ENCODE assay signal across 1 cellular context in the genomic region with DNA sequence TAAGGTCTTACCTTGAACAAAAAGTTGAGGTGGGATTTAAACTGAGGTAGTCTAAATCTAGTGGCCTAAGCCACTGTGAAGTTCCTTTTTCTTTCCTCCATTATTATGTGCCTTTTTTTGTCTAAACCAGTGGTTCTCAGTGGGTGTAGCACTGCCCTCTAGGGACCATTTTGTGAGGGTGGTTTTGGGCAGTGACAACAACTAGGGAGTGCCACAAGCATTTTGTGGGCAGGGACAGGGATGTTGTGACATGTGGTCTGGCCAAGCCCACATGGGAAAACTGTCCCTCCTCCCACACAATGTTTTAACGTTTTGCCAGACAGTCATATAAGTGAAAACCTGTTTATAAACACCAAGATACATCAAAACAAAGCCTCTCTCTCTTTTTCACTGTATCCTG.
A peak's percentile ranks its signal among the peaks of the same experiment; 100 is the strongest.
TF ChIP-seq lines count a peak whose summit lies in the region.

No MANE protein-coding gene starts in this region.

TF ChIP-seq in HepG2, 621 proteins besides CTCF, POLR2A, EP300 and RAD21 (continued from another document):
- TF ChIP-seq, protein P1, sequence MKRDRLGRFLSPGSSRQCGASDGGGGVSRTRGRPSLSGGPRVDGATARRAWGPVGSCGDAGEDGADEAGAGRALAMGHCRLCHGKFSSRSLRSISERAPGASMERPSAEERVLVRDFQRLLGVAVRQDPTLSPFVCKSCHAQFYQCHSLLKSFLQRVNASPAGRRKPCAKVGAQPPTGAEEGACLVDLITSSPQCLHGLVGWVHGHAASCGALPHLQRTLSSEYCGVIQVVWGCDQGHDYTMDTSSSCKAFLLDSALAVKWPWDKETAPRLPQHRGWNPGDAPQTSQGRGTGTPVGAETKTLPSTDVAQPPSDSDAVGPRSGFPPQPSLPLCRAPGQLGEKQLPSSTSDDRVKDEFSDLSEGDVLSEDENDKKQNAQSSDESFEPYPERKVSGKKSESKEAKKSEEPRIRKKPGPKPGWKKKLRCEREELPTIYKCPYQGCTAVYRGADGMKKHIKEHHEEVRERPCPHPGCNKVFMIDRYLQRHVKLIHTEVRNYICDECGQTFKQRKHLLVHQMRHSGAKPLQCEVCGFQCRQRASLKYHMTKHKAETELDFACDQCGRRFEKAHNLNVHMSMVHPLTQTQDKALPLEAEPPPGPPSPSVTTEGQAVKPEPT (CRISPR knock-in tag; IDR thresholded peaks at IDR 0.05; ENCODE audit: low read depth): no peak
- TF ChIP-seq, protein P2, sequence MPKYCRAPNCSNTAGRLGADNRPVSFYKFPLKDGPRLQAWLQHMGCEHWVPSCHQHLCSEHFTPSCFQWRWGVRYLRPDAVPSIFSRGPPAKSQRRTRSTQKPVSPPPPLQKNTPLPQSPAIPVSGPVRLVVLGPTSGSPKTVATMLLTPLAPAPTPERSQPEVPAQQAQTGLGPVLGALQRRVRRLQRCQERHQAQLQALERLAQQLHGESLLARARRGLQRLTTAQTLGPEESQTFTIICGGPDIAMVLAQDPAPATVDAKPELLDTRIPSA (CRISPR knock-in tag; IDR thresholded peaks at IDR 0.05; ENCODE audit: borderline replicate concordance): no peak
- TF ChIP-seq POGZ (CRISPR knock-in tag; IDR thresholded peaks at IDR 0.05) (peak; percentile 62; the same call in 1 of the 2 replicates), ZC3H13 (CRISPR knock-in tag; IDR thresholded peaks at IDR 0.05) (no peak), SOX5 (CRISPR knock-in tag; IDR thresholded peaks at IDR 0.05; ENCODE audit: borderline replicate concordance) (no peak; the same call in 1 of the 2 replicates), FOXO1 (CRISPR knock-in tag; IDR thresholded peaks at IDR 0.05) (0 out of 2 replicates have a peak, but pooled peaks have one; percentile 56), HOXA5 (CRISPR knock-in tag; IDR thresholded peaks at IDR 0.05) (peak; percentile 59; the same call in 1 of the 2 replicates), ZNF761 (CRISPR knock-in tag; conservative IDR thresholded peaks at IDR 0.05) (0 out of 2 replicates have a peak, but pooled peaks have one; percentile 32), FOXA3 (CRISPR knock-in tag; IDR thresholded peaks at IDR 0.05) (peak; percentile 35; the same call in 1 of the 2 replicates), SMC3 (IDR thresholded peaks at IDR 0.05; ENCODE audit: low read length) (peak; percentile 91), KAT8 (CRISPR knock-in tag; IDR thresholded peaks at IDR 0.05) (peak; percentile 43; the same call in 1 of the 2 replicates), XRCC5 (optimal IDR thresholded peaks at IDR 0.05; ENCODE audit: low read length) (no peak), GATAD2A (CRISPR knock-in tag; IDR thresholded peaks at IDR 0.05) (peak; percentile 24; the same call in 1 of the 2 replicates), RBM22 (optimal IDR thresholded peaks at IDR 0.05; ENCODE audit: low read length) (no peak), ZNF556 (CRISPR knock-in tag; IDR thresholded peaks at IDR 0.05; ENCODE audit: borderline replicate concordance) (peak; percentile 36; the same call in 1 of the 2 replicates), MED1 (CRISPR knock-in tag; IDR thresholded peaks at IDR 0.05) (peak; percentile 34; the same call in 1 of the 2 replicates), ZNF34 (CRISPR knock-in tag; IDR thresholded peaks at IDR 0.05; ENCODE audit: borderline replicate concordance) (peak; percentile 71; the same call in 1 of the 2 replicates), SP140L (CRISPR knock-in tag; IDR thresholded peaks at IDR 0.05; ENCODE audit: borderline replicate concordance) (0 out of 2 replicates have a peak, but pooled peaks have one; percentile 48), ZNF652 (CRISPR knock-in tag; IDR thresholded peaks at IDR 0.05; ENCODE audit: borderline replicate concordance, low read depth) (0 out of 2 replicates have a peak, but pooled peaks have one; percentile 8), ARNT (IDR thresholded peaks at IDR 0.05) (no peak), FOXK1 (CRISPR knock-in tag; IDR thresholded peaks at IDR 0.05; ENCODE audit: borderline replicate concordance, low read depth) (0 out of 2 replicates have a peak, but pooled peaks have one; percentile 30)
- TF ChIP-seq, protein P3, sequence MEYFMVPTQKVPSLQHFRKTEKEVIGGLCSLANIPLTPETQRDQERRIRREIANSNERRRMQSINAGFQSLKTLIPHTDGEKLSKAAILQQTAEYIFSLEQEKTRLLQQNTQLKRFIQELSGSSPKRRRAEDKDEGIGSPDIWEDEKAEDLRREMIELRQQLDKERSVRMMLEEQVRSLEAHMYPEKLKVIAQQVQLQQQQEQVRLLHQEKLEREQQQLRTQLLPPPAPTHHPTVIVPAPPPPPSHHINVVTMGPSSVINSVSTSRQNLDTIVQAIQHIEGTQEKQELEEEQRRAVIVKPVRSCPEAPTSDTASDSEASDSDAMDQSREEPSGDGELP (IDR thresholded peaks at IDR 0.05; ENCODE audit: borderline replicate concordance, low read depth): 0 out of 2 replicates have a peak, but pooled peaks have one; percentile 9
- TF ChIP-seq, protein P4, sequence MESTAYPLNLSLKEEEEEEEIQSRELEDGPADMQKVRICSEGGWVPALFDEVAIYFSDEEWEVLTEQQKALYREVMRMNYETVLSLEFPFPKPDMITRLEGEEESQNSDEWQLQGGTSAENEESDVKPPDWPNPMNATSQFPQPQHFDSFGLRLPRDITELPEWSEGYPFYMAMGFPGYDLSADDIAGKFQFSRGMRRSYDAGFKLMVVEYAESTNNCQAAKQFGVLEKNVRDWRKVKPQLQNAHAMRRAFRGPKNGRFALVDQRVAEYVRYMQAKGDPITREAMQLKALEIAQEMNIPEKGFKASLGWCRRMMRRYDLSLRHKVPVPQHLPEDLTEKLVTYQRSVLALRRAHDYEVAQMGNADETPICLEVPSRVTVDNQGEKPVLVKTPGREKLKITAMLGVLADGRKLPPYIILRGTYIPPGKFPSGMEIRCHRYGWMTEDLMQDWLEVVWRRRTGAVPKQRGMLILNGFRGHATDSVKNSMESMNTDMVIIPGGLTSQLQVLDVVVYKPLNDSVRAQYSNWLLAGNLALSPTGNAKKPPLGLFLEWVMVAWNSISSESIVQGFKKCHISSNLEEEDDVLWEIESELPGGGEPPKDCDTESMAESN (CRISPR knock-in tag; conservative IDR thresholded peaks at IDR 0.05): 0 out of 2 replicates have a peak, but pooled peaks have one; percentile 40
- TF ChIP-seq, protein P5, sequence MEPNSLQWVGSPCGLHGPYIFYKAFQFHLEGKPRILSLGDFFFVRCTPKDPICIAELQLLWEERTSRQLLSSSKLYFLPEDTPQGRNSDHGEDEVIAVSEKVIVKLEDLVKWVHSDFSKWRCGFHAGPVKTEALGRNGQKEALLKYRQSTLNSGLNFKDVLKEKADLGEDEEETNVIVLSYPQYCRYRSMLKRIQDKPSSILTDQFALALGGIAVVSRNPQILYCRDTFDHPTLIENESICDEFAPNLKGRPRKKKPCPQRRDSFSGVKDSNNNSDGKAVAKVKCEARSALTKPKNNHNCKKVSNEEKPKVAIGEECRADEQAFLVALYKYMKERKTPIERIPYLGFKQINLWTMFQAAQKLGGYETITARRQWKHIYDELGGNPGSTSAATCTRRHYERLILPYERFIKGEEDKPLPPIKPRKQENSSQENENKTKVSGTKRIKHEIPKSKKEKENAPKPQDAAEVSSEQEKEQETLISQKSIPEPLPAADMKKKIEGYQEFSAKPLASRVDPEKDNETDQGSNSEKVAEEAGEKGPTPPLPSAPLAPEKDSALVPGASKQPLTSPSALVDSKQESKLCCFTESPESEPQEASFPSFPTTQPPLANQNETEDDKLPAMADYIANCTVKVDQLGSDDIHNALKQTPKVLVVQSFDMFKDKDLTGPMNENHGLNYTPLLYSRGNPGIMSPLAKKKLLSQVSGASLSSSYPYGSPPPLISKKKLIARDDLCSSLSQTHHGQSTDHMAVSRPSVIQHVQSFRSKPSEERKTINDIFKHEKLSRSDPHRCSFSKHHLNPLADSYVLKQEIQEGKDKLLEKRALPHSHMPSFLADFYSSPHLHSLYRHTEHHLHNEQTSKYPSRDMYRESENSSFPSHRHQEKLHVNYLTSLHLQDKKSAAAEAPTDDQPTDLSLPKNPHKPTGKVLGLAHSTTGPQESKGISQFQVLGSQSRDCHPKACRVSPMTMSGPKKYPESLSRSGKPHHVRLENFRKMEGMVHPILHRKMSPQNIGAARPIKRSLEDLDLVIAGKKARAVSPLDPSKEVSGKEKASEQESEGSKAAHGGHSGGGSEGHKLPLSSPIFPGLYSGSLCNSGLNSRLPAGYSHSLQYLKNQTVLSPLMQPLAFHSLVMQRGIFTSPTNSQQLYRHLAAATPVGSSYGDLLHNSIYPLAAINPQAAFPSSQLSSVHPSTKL (CRISPR knock-in tag; IDR thresholded peaks at IDR 0.05): peak; percentile 11; the same call in 1 of the 2 replicates
TF ChIP-seq in HepG2: peak in this region for 30.
